ENCODE assay signal across 8 cellular contexts in the genomic region with DNA sequence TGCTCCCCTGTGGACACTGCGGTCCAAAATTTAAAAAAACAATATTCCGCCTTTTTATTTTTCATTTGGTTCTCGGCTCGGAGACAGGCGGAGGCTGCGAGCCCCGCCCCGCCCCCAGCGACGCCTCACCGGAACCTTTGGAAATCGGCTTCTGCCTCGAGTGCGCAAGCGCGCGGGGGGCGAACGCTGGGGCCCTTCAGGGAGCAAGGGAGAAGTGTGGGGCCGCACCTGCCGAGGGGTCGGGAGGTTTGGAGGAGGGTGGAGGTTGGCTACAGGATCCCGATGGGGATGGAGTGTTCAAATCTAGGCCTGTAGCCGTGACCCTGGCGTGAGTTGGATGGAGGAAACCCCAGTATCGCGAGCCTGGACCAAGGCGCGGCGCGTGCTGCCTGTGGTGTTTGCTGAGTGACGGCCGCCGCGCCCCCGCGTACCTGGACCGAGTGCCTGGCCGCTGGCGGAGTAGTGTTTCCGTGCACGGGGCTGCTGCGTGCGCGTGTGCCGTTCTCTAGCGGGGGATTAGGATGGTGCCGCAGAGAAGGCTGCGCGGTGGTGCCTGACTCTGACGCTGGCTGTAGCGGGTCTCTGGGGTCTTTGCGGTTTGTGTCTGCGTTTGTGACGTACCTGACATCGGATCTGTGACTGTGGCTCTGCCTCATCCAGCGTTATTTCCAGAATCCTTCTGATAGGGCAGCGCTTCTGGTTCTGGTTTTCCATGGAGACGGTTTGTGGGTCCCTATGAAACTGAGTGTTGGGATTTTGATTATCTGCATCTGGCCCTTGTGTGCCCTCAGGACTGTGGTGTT. TPM values are rescaled to one million over a fixed set of nuclear protein-coding genes. Genes with fewer than 3 reads are reported as not detected.
DNase-seq lines count a peak whose midpoint lies in the region; ATAC-seq and TF ChIP-seq lines count a peak whose summit lies in the region.

No MANE protein-coding gene starts in this region.

- H3K9ac ChIP-seq in neural cell (ENCODE audit: low read length) = peak overlapping the region; percentile 95

- peak overlapping the region; percentile 73 to 78 for H3K4me3 ChIP-seq in CD4-positive, alpha-beta memory T cell (ENCODE audit: low read length in 2 of 2)
- H3K4me3 ChIP-seq in Panc1 (ENCODE audit: low read depth in 2 of 2, low read length in 2 of 2) = peak overlapping the region; percentile 73 to 93
- peak overlapping the region; percentile 80 for H3K4me3 ChIP-seq in neural cell (ENCODE audit: low read length)

- peak overlapping the region; percentile 92 to 98 (median 95) for H3K27ac Mint-ChIP-seq in CD4-positive, alpha-beta memory T cell
- peak overlapping the region; percentile 94 to 99 for H3K27ac Mint-ChIP-seq in stimulated activated naive CD8-positive, alpha-beta T cell treated with anti-CD3 and anti-CD28 coated beads, Interleukin-15, amount 100 ng/mL, for 72 hours

- H4K20me1 ChIP-seq in neural cell (ENCODE audit: insufficient read depth) = no peaks in the 10 kb centered on the region

- no peak for TF ChIP-seq RAD21 in neural cell (conservative IDR thresholded peaks at IDR 0.05)

- H3K9me3 ChIP-seq in CD4-positive, alpha-beta memory T cell (ENCODE audit: control insufficient read depth in 1 of 2, low read length in 2 of 2) = no peaks in the 10 kb centered on the region
- H3K9me3 ChIP-seq in Panc1 (ENCODE audit: control insufficient read depth, insufficient read depth, low read depth, low read length) (peaks cover 36% of the 10 kb centered on the region), neural cell (ENCODE audit: low read length) (peaks cover 2% of the 10 kb centered on the region)

- CTCF ChIA-PET in CD4-positive, alpha-beta memory T cell (lab: Charles Lee; ENCODE audit: partially characterized antibody) = interaction anchor here (1.0 kb wide), 1 partner anchor 246 kb away, joined by 3 read pairs; no protein-coding TSS in a partner anchor
- CTCF ChIA-PET in Panc1 (lab: Charles Lee) = no interaction called here

- peaks cover 0 to 17% (median 4%) of the 10 kb centered on the region in 8 donors for H3K9me3 Mint-ChIP-seq in CD4-positive, alpha-beta memory T cell
- H3K9me3 Mint-ChIP-seq in stimulated activated naive CD8-positive, alpha-beta T cell treated with anti-CD3 and anti-CD28 coated beads, Interleukin-15, amount 100 ng/mL, for 72 hours = peaks cover 10 to 32% of the 10 kb centered on the region in 2 donors

- H3K27ac ChIP-seq in CD4-positive, alpha-beta memory T cell (ENCODE audit: low read depth, low read length) = peak overlapping the region; percentile 81
- H3K27ac ChIP-seq in Panc1 (ENCODE audit: low read length) (peak overlapping the region; percentile 97), neural cell (ENCODE audit: low read length) (peak overlapping the region; percentile 99)

- peaks cover 20% of the 10 kb centered on the region for H3K4me1 ChIP-seq in CD4-positive, alpha-beta memory T cell (ENCODE audit: insufficient read depth, low read length)
- H3K4me1 ChIP-seq in Panc1 (ENCODE audit: control insufficient read depth, insufficient read depth, low read length) = peaks cover 8% of the 10 kb centered on the region; the same call in 1 of the 2 replicates

- no peak for TF ChIP-seq CTCF in Panc1 (IDR thresholded peaks at IDR 0.05)
- peak; percentile 47 for TF ChIP-seq CTCF in neural cell (IDR thresholded peaks at IDR 0.05; ENCODE audit: poor library complexity, severe bottlenecking)

- H3K4me2 ChIP-seq in neural cell (ENCODE audit: low read length) = peak overlapping the region; percentile 67

- H3F3A ChIP-seq in neural cell (ENCODE audit: insufficient read depth, low read length, poor library complexity, severe bottlenecking) = peaks cover 5% of the 10 kb centered on the region

- H3K36me3 ChIP-seq in CD4-positive, alpha-beta memory T cell (ENCODE audit: insufficient read depth, low read length) = no peaks in the 10 kb centered on the region
- H3K36me3 ChIP-seq in Panc1 (ENCODE audit: control insufficient read depth, insufficient read depth, low read length) (no peaks in the 10 kb centered on the region), neural cell (ENCODE audit: insufficient read depth, low read length) (no peaks in the 10 kb centered on the region)

- no peaks in the 10 kb centered on the region for H3K27me3 ChIP-seq in CD4-positive, alpha-beta memory T cell (ENCODE audit: insufficient read depth, low read length)
- no peaks in the 10 kb centered on the region for H3K27me3 ChIP-seq in Panc1 (ENCODE audit: control insufficient read depth, insufficient read depth, low read length)
- no peaks in the 10 kb centered on the region for H3K27me3 ChIP-seq in neural cell (ENCODE audit: insufficient read depth, low read depth, low read length)

- peaks cover 10 to 17% of the 10 kb centered on the region in 2 donors for H3K36me3 Mint-ChIP-seq in CD4-positive, alpha-beta memory T cell

- BruUV-seq in Panc1 (replicated peaks; lab: Mats Ljungman, UMichigan) = TSS peak; percentile 62

- H3K4me3 Mint-ChIP-seq in CD4-positive, alpha-beta memory T cell = peak overlapping the region; percentile 83 to 96 (median 95)
- peak overlapping the region; percentile 87 to 98 for H3K4me3 Mint-ChIP-seq in stimulated activated naive CD8-positive, alpha-beta T cell treated with anti-CD3 and anti-CD28 coated beads, Interleukin-15, amount 100 ng/mL, for 72 hours

- peaks cover 46% of the 10 kb centered on the region for H3K79me2 ChIP-seq in neural cell (replicated peaks; ENCODE audit: insufficient read depth, low read length)

- intact Hi-C loops in CD4-positive, alpha-beta memory T cell (cut with micrococcal nuclease) = loop anchor here (1.0 to 10.0 kb wide), 7 partner anchors 37 to 341 kb away; a partner anchor contains a TSS
- intact Hi-C loops in Panc1 (cut with micrococcal nuclease; ENCODE audit: unreplicated experiment) = no loop called here

- no peaks in the 10 kb centered on the region for H3K9me2 ChIP-seq in neural cell (ENCODE audit: insufficient read depth, low read length)

- TF ChIP-seq EP300 in neural cell (conservative IDR thresholded peaks at IDR 0.05; ENCODE audit: poor library complexity, severe bottlenecking) = peak; percentile 83

- POLR2A ChIA-PET in CD4-positive, alpha-beta memory T cell (lab: Charles Lee; ENCODE audit: partially characterized antibody) = interaction anchor here (0.6 to 2.4 kb wide), 5 partner anchors 35 to 1441 kb away, joined by 3 to 18 read pairs (median 3); a partner anchor contains a TSS
- POLR2A ChIA-PET in Panc1 (lab: Charles Lee) = interaction anchor here (0.7 kb wide), 1 partner anchor 8 kb away, joined by 5 read pairs; no protein-coding TSS in a partner anchor

- H3K27me3 Mint-ChIP-seq in CD4-positive, alpha-beta memory T cell = no peaks in the 10 kb centered on the region
- no peaks in the 10 kb centered on the region for H3K27me3 Mint-ChIP-seq in stimulated activated naive CD8-positive, alpha-beta T cell treated with anti-CD3 and anti-CD28 coated beads, Interleukin-15, amount 100 ng/mL, for 72 hours

- H2AFZ ChIP-seq in neural cell (ENCODE audit: low read depth, low read length) = peak overlapping the region; percentile 75

- in situ Hi-C loops in Panc1 (cut with HindIII; ENCODE audit: low pct_unique_long_range_greater_than_20kb, low sequenced_read_pairs) = no loop called here

- ATAC-seq in GM19455 (IDR thresholded peaks at IDR 0.05; ENCODE audit: unreplicated experiment) (peak; percentile 66), Panc1 (peak; percentile 89)
- peak; percentile 88 for ATAC-seq in stimulated activated naive CD8-positive, alpha-beta T cell treated with anti-CD3 and anti-CD28 coated beads, Interleukin-15, amount 100 ng/mL, for 72 hours

- H3K4me1 Mint-ChIP-seq in CD4-positive, alpha-beta memory T cell = peaks cover 18 to 40% (median 26%) of the 10 kb centered on the region in 4 donors
- H3K4me1 Mint-ChIP-seq in stimulated activated naive CD8-positive, alpha-beta T cell treated with anti-CD3 and anti-CD28 coated beads, Interleukin-15, amount 100 ng/mL, for 72 hours = peaks cover 32% of the 10 kb centered on the region

- peak; percentile 83 to 85 (median 85) for DNase-seq in CD4-positive, alpha-beta memory T cell
- DNase-seq in HPDE6-E6E7 (ENCODE audit: extremely low spot score) (peak; percentile 82), Panc1 (ENCODE audit: low read depth, low spot score) (peak; percentile 71), fibroblast of the conjunctiva (ENCODE audit: low read depth) (peak; percentile 50)
- DNase-seq in activated effector memory CD4-positive, alpha-beta T cell treated with Interleukin-2 at 50 U/mL for 16 hours = peak; percentile 75
- DNase-seq in stimulated activated naive CD8-positive, alpha-beta T cell treated with anti-CD3 and anti-CD28 coated beads, Interleukin-15, amount 100 ng/mL, for 72 hours = peak; percentile 87 to 89

TF ChIP-seq in neural cell, 6 proteins besides CTCF, POLR2A, EP300 and RAD21 (continues in another document):
- peak; percentile 55 for TF ChIP-seq SMC3 (conservative IDR thresholded peaks at IDR 0.05; ENCODE audit: poor library complexity)
- TF ChIP-seq EZH2 (IDR thresholded peaks at IDR 0.05; ENCODE audit: borderline replicate concordance, insufficient read depth, low read length, poor library complexity, severe bottlenecking) = no peak
- peak; percentile 80 for TF ChIP-seq MXI1 (conservative IDR thresholded peaks at IDR 0.05; ENCODE audit: poor library complexity, severe bottlenecking)
- peak; percentile 94 for TF ChIP-seq TAF1 (IDR thresholded peaks at IDR 0.05; ENCODE audit: low read depth)
- peak; percentile 94 for TF ChIP-seq POLR2AphosphoS5 (IDR thresholded peaks at IDR 0.05)

RNA-seq across cellular contexts. Expression of a gene that starts 0.6 kb away (rescaled TPM):
- 10 to 100 TPM; 21.8 to 24.4 TPM for total RNA-seq in CD4-positive, alpha-beta memory T cell
- polyA plus RNA-seq in CD4-positive, alpha-beta memory T cell = 1 to 10 TPM; 1.4 to 2.7 TPM
- total RNA-seq in Panc1 (2021; ENCODE audit: unreplicated experiment) = 22.0 TPM
- 9.3 TPM for polyA plus RNA-seq in Panc1 (2012; ENCODE audit: insufficient read length)
- 54.7 and 61.0 TPM in 2 replicates for polyA plus RNA-seq in neural cell
- 130 and 157 TPM in 2 replicates for polyA minus RNA-seq in neural cell

Comparison
In these comparisons a context has a peak if more than half of its experiments do, and no peak if none do; other contexts are left out.
1. Peak in every context shown above with its lines: DNase-seq, ATAC-seq, H3K4me3 ChIP-seq and H3K27ac ChIP-seq.